In genomic region chr2:138071042-138071719, GRCh38 we compare ENCODE assay signal across 7 cellular contexts.
DNase-seq lines count a peak whose midpoint lies in the region; ATAC-seq, FAIRE-seq and TF ChIP-seq lines count a peak whose summit lies in the region.
"Not testable (repeated sequence)": the region's sequence is repeated elsewhere in the genome, so short reads cannot be mapped to it uniquely, and the experiment has no call there.

No MANE protein-coding gene starts in this region.

- not testable (repeated sequence) for H3K4me3 ChIP-seq in A549; SJSA1; neuronal stem cell (ENCODE audit: low read length in 2 of 2)

- H3K9ac ChIP-seq in neuronal stem cell (ENCODE audit: low read depth, low read length, poor library complexity): not testable (repeated sequence)

- H4K8ac ChIP-seq in neuronal stem cell (ENCODE audit: low read depth, low read length): not testable (repeated sequence)

- peak overlapping the region; percentile 73 to 75 for H3K27ac ChIP-seq in A549
- H3K27ac ChIP-seq in SJSA1: peak overlapping the region; percentile 65; the same call in 1 of the 2 replicates
- H3K27ac ChIP-seq in foreskin keratinocyte: peak overlapping the region; percentile 87
- H3K27ac ChIP-seq in neuronal stem cell (replicated peaks; ENCODE audit: low read length): not testable (repeated sequence)

- H2AFZ ChIP-seq in neuronal stem cell (ENCODE audit: low read length): not testable (repeated sequence)

- H3K27me3 ChIP-seq in SJSA1 (replicated peaks); foreskin keratinocyte; neuronal stem cell (ENCODE audit: control insufficient read depth in 3 of 3, insufficient read depth in 3 of 3, low read depth in 1 of 3, low read length in 3 of 3): not testable (repeated sequence)

- 88% methylated on average over 7 of the region's 7 CpGs for WGBS in A549 (ENCODE audit: missing lambda C conversion rate)
- no CpG with 5 or more reads among the region's 7 CpGs for WGBS in neuronal stem cell (ENCODE audit: extremely low coverage in 2 of 2, insufficient read length in 2 of 2, insufficient replicate concordance in 1 of 2), 2 donors

- TF ChIP-seq POLR2A in A549 (IDR thresholded peaks at IDR 0.05; ENCODE audit: low read length): not testable (repeated sequence)

- not testable (repeated sequence) for H3K9me3 ChIP-seq in A549; SJSA1 (replicated peaks); neuronal stem cell (replicated peaks in 1 of 2; ENCODE audit: control insufficient read depth in 2 of 2, insufficient read depth in 1 of 2, low read depth in 1 of 2, low read length in 2 of 2)

- POLR2A ChIA-PET in A549 (lab: Yijun Ruan, JAX): interaction anchor here (1.6 kb wide), 1 partner anchor 11 kb away, joined by 5 read pairs; no protein-coding TSS in a partner anchor

- not testable (repeated sequence) for H4K91ac ChIP-seq in neuronal stem cell (ENCODE audit: low read depth, low read length, poor library complexity)

- not testable (repeated sequence) for TF ChIP-seq CTCF in A549 (IDR thresholded peaks at IDR 0.05); foreskin keratinocyte (conservative IDR thresholded peaks at IDR 0.05)

- FAIRE-seq in A549 (lab: Jason Lieb, UNC): not testable (repeated sequence)

- H3K18ac ChIP-seq in neuronal stem cell (ENCODE audit: low read length): peak overlapping the region; percentile 31

- not testable (repeated sequence) for H2BK15ac ChIP-seq in neuronal stem cell (ENCODE audit: low read length)

- not testable (repeated sequence) for ATAC-seq in A549
- ATAC-seq in foreskin keratinocyte: peak; percentile 3

- CTCF ChIA-PET in A549 (lab: Yijun Ruan, JAX): interaction anchor here (1.1 to 1.3 kb wide), 3 partner anchors 8 to 17 kb away, joined by 3 read pairs; no protein-coding TSS in a partner anchor

- TF ChIP-seq RAD21 in A549 (conservative IDR thresholded peaks at IDR 0.05 in 1 of 2, IDR thresholded peaks at IDR 0.05 in 1 of 2): not testable (repeated sequence)

- not testable (repeated sequence) for H2BK12ac ChIP-seq in neuronal stem cell (ENCODE audit: low read length)

- H2BK5ac ChIP-seq in neuronal stem cell (ENCODE audit: low read length): peak overlapping the region; percentile 29

- not testable (repeated sequence) for H3K79me1 ChIP-seq in neuronal stem cell (ENCODE audit: low read depth, low read length)

- not testable (repeated sequence) for H3K36me3 ChIP-seq in SJSA1; neuronal stem cell (replicated peaks in 1 of 2; ENCODE audit: control insufficient read depth in 2 of 2, insufficient read depth in 2 of 2, low read length in 2 of 2)

- peak overlapping the region; percentile 67 for H3K4me2 ChIP-seq in A549
- not testable (repeated sequence) for H3K4me2 ChIP-seq in neuronal stem cell (ENCODE audit: insufficient read depth, low read length, poor library complexity, severe bottlenecking)

- H3K23ac ChIP-seq in neuronal stem cell (ENCODE audit: low read depth, low read length, poor library complexity): not testable (repeated sequence)

- not testable (repeated sequence) for DNase-seq in A549 (ENCODE audit: low read depth in 1 of 2, low spot score in 1 of 2); SJSA1 (ENCODE audit: low read depth in 1 of 2, low spot score in 2 of 2); neuronal stem cell (ENCODE audit: low spot score)
- DNase-seq in Daoy (ENCODE audit: low read depth) (peak; percentile 7), NCI-H146 (lab: John Stamatoyannopoulos, UW) (peak; percentile 10), NCI-H345 (lab: John Stamatoyannopoulos, UW) (peak; percentile 87), foreskin keratinocyte (peak in 1 of 2 donors; percentile 62)

- not testable (repeated sequence) for H3K4ac ChIP-seq in neuronal stem cell (ENCODE audit: low read length)

- not testable (repeated sequence) for H3K14ac ChIP-seq in neuronal stem cell (ENCODE audit: low read length)

- not testable (repeated sequence) for H2BK120ac ChIP-seq in neuronal stem cell (ENCODE audit: low read depth, low read length)

- TF ChIP-seq EP300 in A549 (IDR thresholded peaks at IDR 0.05): not testable (repeated sequence)

- not testable (repeated sequence) for H2AK5ac ChIP-seq in neuronal stem cell (ENCODE audit: low read depth, low read length)

- peaks cover 25% of the 10 kb centered on the region for H3K4me1 ChIP-seq in A549
- H3K4me1 ChIP-seq in SJSA1 (replicated peaks): peaks cover 22% of the 10 kb centered on the region
- H3K4me1 ChIP-seq in foreskin keratinocyte: peaks cover 24% of the 10 kb centered on the region
- H3K4me1 ChIP-seq in neuronal stem cell (ENCODE audit: control insufficient read depth in 2 of 2, insufficient read depth in 1 of 2, low read depth in 1 of 2, low read length in 2 of 2): peaks cover 2 to 13% of the 10 kb centered on the region in 2 donors
